Comparison of ENCODE assay signal across 25 cellular contexts in genomic region chr7:30634634-30635201, GRCh38. TPM values are rescaled to one million over a fixed set of nuclear protein-coding genes. Genes with fewer than 3 reads are reported as not detected.
"Had no signal": no experiment of that assay in that cellular context is flagged by ENCODE, and none has a peak within 500 bp of the region (broad histone marks: within the 10 kb centered on the region; RNA-seq: fewer than 3 reads in every experiment).

No MANE protein-coding gene starts in this region.

- H3K27ac ChIP-seq: esophagus squamous epithelium, gastroesophageal sphincter, heart left ventricle, tibial artery had no signal

- H3K9me3 Mint-ChIP-seq: activated CD4-positive, alpha-beta memory T cell treated with anti-CD3 and anti-CD28 coated beads for 36 hours; activated naive CD8-positive, alpha-beta T cell treated with anti-CD3 and anti-CD28 coated beads, Interleukin-2, amount 10 ng/mL, durations not matched to agents 7 days and 5 days; endodermal cell; memory B cell; WTC11 had no signal

- H3K4me3 ChIP-seq: esophagus squamous epithelium, gastroesophageal sphincter, heart left ventricle, tibial artery had no signal

- ATAC-seq: gastroesophageal sphincter, heart left ventricle, left colon, sciatic nerve, WTC11 had no signal

- H3K4me3 Mint-ChIP-seq: activated CD4-positive, alpha-beta memory T cell treated with anti-CD3 and anti-CD28 coated beads for 36 hours; activated naive CD4-positive, alpha-beta T cell treated with anti-CD3 and anti-CD28 coated beads for 36 hours; activated naive CD8-positive, alpha-beta T cell treated with anti-CD3 and anti-CD28 coated beads, Interleukin-2, amount 10 ng/mL, durations not matched to agents 7 days and 5 days; endodermal cell; memory B cell; nephron progenitor cell; WTC11 had no signal

- H3K9me3 ChIP-seq: esophagus squamous epithelium, gastroesophageal sphincter, heart left ventricle, tibial artery had no signal

- H3K4me1 Mint-ChIP-seq: memory B cell, nephron progenitor cell, WTC11 had no signal

- H3K27me3 ChIP-seq: esophagus squamous epithelium, gastroesophageal sphincter, heart left ventricle, tibial artery had no signal

- DNase-seq: activated CD4-positive, alpha-beta memory T cell treated with anti-CD3 and anti-CD28 coated beads for 36 hours; activated CD4-positive, alpha-beta T cell treated with anti-CD3 and anti-CD28 coated beads for 48 hours; activated effector memory CD4-positive, alpha-beta T cell treated with Interleukin-2 at 50 U/mL for 16 hours; activated naive CD4-positive, alpha-beta T cell treated with anti-CD3 and anti-CD28 coated beads for 36 hours; activated naive CD8-positive, alpha-beta T cell treated with anti-CD3 and anti-CD28 coated beads, Interleukin-2, amount 10 ng/mL, durations not matched to agents 7 days and 5 days; activated T-cell treated with anti-CD3 and anti-CD28 coated beads, Interleukin-2, amount 50 U/mL, for 48 hours; amniotic stem cell; cerebellar nuclear complex; cortex of kidney; endodermal cell; esophagus squamous epithelium; heart left ventricle; left colon; nephron progenitor cell; small intestine; stimulated activated CD4-positive, alpha-beta T cell treated with anti-CD3 and anti-CD28 coated beads, Interleukin-2, amount 100 ng/mL, for 24 hours; stimulated activated naive CD4-positive, alpha-beta T cell; substantia nigra; T-helper 1 cell; tibial artery had no signal

- H3K4me1 ChIP-seq: esophagus squamous epithelium, gastroesophageal sphincter, heart left ventricle, tibial artery had no signal

- H3K27ac Mint-ChIP-seq: activated naive CD4-positive, alpha-beta T cell treated with anti-CD3 and anti-CD28 coated beads for 36 hours; activated naive CD8-positive, alpha-beta T cell treated with anti-CD3 and anti-CD28 coated beads, Interleukin-2, amount 10 ng/mL, durations not matched to agents 7 days and 5 days; endodermal cell; memory B cell; nephron progenitor cell; WTC11 had no signal

- H3K27me3 Mint-ChIP-seq: activated CD4-positive, alpha-beta memory T cell treated with anti-CD3 and anti-CD28 coated beads for 36 hours; activated naive CD8-positive, alpha-beta T cell treated with anti-CD3 and anti-CD28 coated beads, Interleukin-2, amount 10 ng/mL, durations not matched to agents 7 days and 5 days; memory B cell had no signal

RNA-seq across cellular contexts. Expression of gene CRHR2, which starts 47.5 kb away (rescaled TPM):
- total RNA-seq: activated naive CD4-positive, alpha-beta T cell treated with anti-CD3 and anti-CD28 coated beads for 36 hours; activated naive CD8-positive, alpha-beta T cell treated with anti-CD3 and anti-CD28 coated beads, Interleukin-2, amount 10 ng/mL, durations not matched to agents 7 days and 5 days; bronchial epithelial cell; endodermal cell had no signal
